Comparison of ENCODE assay signal across 11 cellular contexts in genomic region chr17:80457236-80457856, GRCh38. TPM values are rescaled to one million over a fixed set of nuclear protein-coding genes. Genes with fewer than 3 reads are reported as not detected.
DNase-seq lines count a peak whose midpoint lies in the region; ATAC-seq, FAIRE-seq and TF ChIP-seq lines count a peak whose summit lies in the region.
"Had no signal": no experiment of that assay in that cellular context is flagged by ENCODE, and none has a peak within 500 bp of the region (broad histone marks: within the 10 kb centered on the region; RNA-seq: fewer than 3 reads in every experiment).

No MANE protein-coding gene starts in this region.

- WGBS in right cardiac atrium, result 55% methylated on average over 15 of the region's 15 CpGs
- 83 to 89% methylated on average over 15 of the region's 15 CpGs for WGBS in aorta, 2 donors

- peaks cover 19% of the 10 kb centered on the region for H3K27me3 Mint-ChIP-seq in T-helper 2 cell treated with Interferon-gamma antibody and Interleukin-4, amounts not matched to agents 5 μg/mL and 100 μg/mL, for 36 hours (ENCODE audit: low read depth)

- H3K36me3 Mint-ChIP-seq in T-helper 2 cell treated with Interferon-gamma antibody and Interleukin-4, amounts not matched to agents 5 μg/mL and 100 μg/mL, for 36 hours (ENCODE audit: low read depth), result peaks cover 1% of the 10 kb centered on the region

- H3K4me3 ChIP-seq in right cardiac atrium (ENCODE audit: low read length), result no peak overlapping the region
- H3K4me3 ChIP-seq in aorta (ENCODE audit: low read length in 2 of 2), result no peak overlapping the region
- H3K4me3 ChIP-seq: skin epidermis had no signal

- FAIRE-seq in D721Med (lab: Jason Lieb, UNC), result no peak

- H3K9me3 ChIP-seq in right cardiac atrium (ENCODE audit: control insufficient read depth, low read length), result no peaks in the 10 kb centered on the region
- H3K9me3 ChIP-seq in aorta (ENCODE audit: control insufficient read depth, low read length), result no peaks in the 10 kb centered on the region
- H3K9me3 ChIP-seq: SK-N-SH had no signal

- H3K27me3 ChIP-seq in right cardiac atrium (ENCODE audit: control insufficient read depth, insufficient read depth) (no peaks in the 10 kb centered on the region), aorta (ENCODE audit: control insufficient read depth in 1 of 2, insufficient read depth in 2 of 2, low read length in 1 of 2) (no peaks in the 10 kb centered on the region)

- no peaks in the 10 kb centered on the region for H3K36me3 ChIP-seq in aorta (ENCODE audit: control insufficient read depth in 1 of 2, insufficient read depth in 2 of 2, low read length in 1 of 2)

- peak overlapping the region; percentile 52 for H3K4me3 Mint-ChIP-seq in T-helper 2 cell treated with Interferon-gamma antibody and Interleukin-4, amounts not matched to agents 5 μg/mL and 100 μg/mL, for 36 hours

- intact Hi-C loops in right cardiac atrium (cut with DNase I) (no loop called here), Right ventricle myocardium superior (cut with DNase I) (no loop called here), aorta (cut with DNase I) (loop anchor here in 1 of 2 donors (5.0 kb wide), 1 partner anchor 40 kb away; the partner anchor contains the start of gene ENDOV)

- H3K27ac Mint-ChIP-seq in T-helper 2 cell treated with Interferon-gamma antibody and Interleukin-4, amounts not matched to agents 5 μg/mL and 100 μg/mL, for 36 hours, result peak overlapping the region; percentile 61

- peaks cover 32% of the 10 kb centered on the region for H3K4me1 Mint-ChIP-seq in T-helper 2 cell treated with Interferon-gamma antibody and Interleukin-4, amounts not matched to agents 5 μg/mL and 100 μg/mL, for 36 hours (ENCODE audit: low read depth)

- H3K4me1 ChIP-seq in right cardiac atrium (ENCODE audit: control insufficient read depth, insufficient read depth, low read length) (peaks cover 4% of the 10 kb centered on the region), aorta (ENCODE audit: control insufficient read depth in 1 of 2, insufficient read depth in 2 of 2, low read length in 2 of 2) (no peaks in the 10 kb centered on the region)

- no peaks in the 10 kb centered on the region for H3K9me3 Mint-ChIP-seq in T-helper 2 cell treated with Interferon-gamma antibody and Interleukin-4, amounts not matched to agents 5 μg/mL and 100 μg/mL, for 36 hours

- ATAC-seq in right cardiac atrium (no peak), Right ventricle myocardium superior (ENCODE audit: poor library complexity) (no peak), aorta (ENCODE audit: low FRiP score) (no peak)

- DNase-seq in right cardiac atrium (peak in 2 of 3 donors; percentile 5 to 37), Right ventricle myocardium superior (no peak), islet precursor cell (peak; percentile 67), aorta (no peak), globus pallidus (ENCODE audit: low spot score) (no peak), NCI-H1436 (lab: John Stamatoyannopoulos, UW) (no peak), D721Med (ENCODE audit: insufficient read length, low spot score) (no peak)
- DNase-seq in T-helper 2 cell treated with Interferon-gamma antibody and Interleukin-4, amounts not matched to agents 5 μg/mL and 100 μg/mL, for 36 hours (ENCODE audit: low spot score), result peak; percentile 35
- DNase-seq: foreskin melanocyte, SK-N-SH had no signal

- H3K27ac ChIP-seq in right cardiac atrium (ENCODE audit: low read length) (no peak overlapping the region), aorta (ENCODE audit: low read depth in 1 of 2, low read length in 2 of 2) (no peak overlapping the region)

- TF ChIP-seq CTCF in D721Med (IDR thresholded peaks at IDR 0.05; ENCODE audit: insufficient read depth, missing control alignments), result no peak

RNA-seq across cellular contexts. Expression of gene NPTX1, which starts 19.1 kb away (rescaled TPM):
- total RNA-seq in right cardiac atrium (not detected), Right ventricle myocardium superior (not detected), aorta (1 to 10 TPM in 1 of 2 donors, under 1 TPM in 1; 0.45 to 1.6 TPM)
- polyA plus RNA-seq in right cardiac atrium (0.02 TPM), aorta (under 1 TPM in 1 of 2 donors, not detected in 1; 0.13 TPM)

RNA-seq across cellular contexts. Expression of gene ENDOV, which starts 42.4 kb away (rescaled TPM):
- 10 to 100 TPM in 2 of 4 donors, 1 to 10 TPM in 2; 8.7 to 12.1 (median 10.7) TPM for total RNA-seq in right cardiac atrium
- polyA plus RNA-seq in right cardiac atrium, result 7.8 TPM
- 11.7 TPM for total RNA-seq in Right ventricle myocardium superior
- total RNA-seq in aorta, result 10 to 100 TPM; 18.2 to 28.2 TPM
- polyA plus RNA-seq in aorta, result 10 to 100 TPM; 14.3 to 22.5 TPM

Comparison
In these comparisons a context has a peak if more than half of its experiments do, and no peak if none do; other contexts are left out.
1. DNase-seq: peak in right cardiac atrium (2 of 3), T-helper 2 cell treated with Interferon-gamma antibody and Interleukin-4, amounts not matched to agents 5 μg/mL and 100 μg/mL, for 36 hours (single experiment) and islet precursor cell (single experiment); none in Right ventricle myocardium superior (single experiment), aorta (0 of 2), globus pallidus (single experiment), NCI-H1436 (single experiment) and D721Med (single experiment).